21 cellular contexts compared by ENCODE assay signal in genomic region chr18:5967007-5967406, GRCh38.
"Had no signal": no experiment of that assay in that cellular context is flagged by ENCODE, and none has a peak within 500 bp of the region (broad histone marks: within the 10 kb centered on the region; RNA-seq: fewer than 3 reads in every experiment).

No MANE protein-coding gene starts in this region.

- ATAC-seq: gastrocnemius medialis, heart right ventricle, left lung, left ventricle myocardium superior, lower lobe of right lung had no signal

- H3K27me3 ChIP-seq: dorsolateral prefrontal cortex, esophagus squamous epithelium, gastrocnemius medialis, heart right ventricle, left lung had no signal

- H3K9me3 ChIP-seq: esophagus squamous epithelium, gastrocnemius medialis, heart right ventricle, left lung, lower lobe of right lung, mucosa of descending colon had no signal

- H3K4me3 Mint-ChIP-seq: immature natural killer cell, mesothelial cell of epicardium had no signal

- H3K36me3 ChIP-seq: esophagus squamous epithelium, gastrocnemius medialis, heart right ventricle, left lung, lower lobe of right lung had no signal

- H3K27ac Mint-ChIP-seq: mesothelial cell of epicardium had no signal

- H3K4me1 ChIP-seq: gastrocnemius medialis, left lung, lower lobe of right lung had no signal

- H3K27ac ChIP-seq: coronary artery, dorsolateral prefrontal cortex, esophagus squamous epithelium, gastrocnemius medialis, heart right ventricle, left lung, lower lobe of right lung had no signal

- H3K36me3 Mint-ChIP-seq: mesothelial cell of epicardium had no signal

- DNase-seq: dermis blood vessel endothelial cell; dorsolateral prefrontal cortex; effector CD4-positive, alpha-beta T cell; effector memory CD4-positive, alpha-beta T cell; esophagus squamous epithelium; foreskin melanocyte; gastrocnemius medialis; glutamatergic neuron; heart right ventricle; hypothalamus; immature natural killer cell; islet precursor cell; kidney; kidney glomerular epithelial cell; left lung; left ventricle myocardium superior; lower lobe of right lung; mesenchymal stem cell had no signal

- H3K4me1 Mint-ChIP-seq: immature natural killer cell had no signal

- H3K4me3 ChIP-seq: coronary artery, dorsolateral prefrontal cortex, esophagus squamous epithelium, gastrocnemius medialis, heart right ventricle, left lung, lower lobe of right lung, mucosa of descending colon had no signal

- H3K9me3 Mint-ChIP-seq: immature natural killer cell, mesothelial cell of epicardium had no signal
